ENCODE assay signal across 1 cellular context in the genomic region with DNA sequence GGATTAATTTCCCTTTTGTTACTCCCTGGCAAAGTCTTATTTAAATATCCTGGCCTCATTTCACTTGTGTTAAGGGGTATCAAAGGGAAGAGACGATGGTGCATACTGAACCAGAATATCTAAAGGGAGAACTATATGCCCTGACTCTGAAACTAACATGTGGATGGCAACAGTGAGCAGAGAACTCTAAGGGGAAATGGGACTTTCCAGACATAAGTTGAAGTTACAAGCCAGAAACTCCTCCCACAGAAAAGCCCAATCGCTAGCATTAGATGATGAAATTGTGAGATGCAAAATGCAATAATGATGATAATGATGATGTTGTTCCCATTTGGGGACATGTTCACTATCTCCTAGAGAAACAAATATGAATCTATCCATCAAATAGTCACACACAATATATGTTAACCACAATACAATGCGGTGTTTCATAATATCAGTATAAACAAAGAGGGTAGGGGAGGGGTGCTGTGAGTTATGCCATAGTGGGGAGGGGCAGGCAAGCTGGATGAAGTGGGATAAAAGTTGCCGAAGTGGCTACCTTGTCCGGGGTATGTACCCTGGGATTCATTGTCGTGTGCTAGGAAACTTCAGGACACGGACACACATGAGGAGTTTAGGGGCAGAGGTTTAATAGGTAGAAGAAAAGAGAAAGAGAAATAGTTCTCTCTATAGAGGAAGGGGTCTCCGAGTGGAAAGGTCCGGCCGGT.
TF ChIP-seq lines count a peak whose summit lies in the region.

No MANE protein-coding gene starts in this region.

TF ChIP-seq in K562, 482 proteins besides CTCF, POLR2A, EP300 and RAD21 (continues in another document):
- TF ChIP-seq NR1H2 (CRISPR knock-in tag; IDR thresholded peaks at IDR 0.05) (no peak), MEF2D (tag; conservative IDR thresholded peaks at IDR 0.05; ENCODE audit: low read depth) (no peak), ZNF586 (CRISPR knock-in tag; conservative IDR thresholded peaks at IDR 0.05) (0 out of 2 replicates have a peak, but pooled peaks have one; percentile 55), ZZZ3 (IDR thresholded peaks at IDR 0.05) (no peak), NFXL1 (CRISPR knock-in tag; IDR thresholded peaks at IDR 0.05) (peak; percentile 79), MIER1 (IDR thresholded peaks at IDR 0.05; ENCODE audit: low read depth) (no peak), ZNF76 (CRISPR knock-in tag; IDR thresholded peaks at IDR 0.05; ENCODE audit: borderline replicate concordance) (peak; percentile 18; the same call in 1 of the 2 replicates), NFRKB (IDR thresholded peaks at IDR 0.05; ENCODE audit: low read depth) (0 out of 2 replicates have a peak, but pooled peaks have one; percentile 18), SOX6 (IDR thresholded peaks at IDR 0.05) (peak; percentile 25; the same call in 1 of the 2 replicates), TRIM24 (IDR thresholded peaks at IDR 0.05) (peak; percentile 50 to 74; a peak in 2 of 4 replicates), WHSC1 (IDR thresholded peaks at IDR 0.05; ENCODE audit: low read length) (no peak), PCBP1 (IDR thresholded peaks at IDR 0.05; ENCODE audit: low read depth, low read length, poor library complexity, severe bottlenecking) (no peak), ZNF316 (IDR thresholded peaks at IDR 0.05) (no peak), MECOM (CRISPR knock-in tag; IDR thresholded peaks at IDR 0.05) (no peak), TAF7 (tag; IDR thresholded peaks at IDR 0.05) (no peak), CAMTA2 (CRISPR knock-in tag; conservative IDR thresholded peaks at IDR 0.05) (no peak), PHF8 (IDR thresholded peaks at IDR 0.05; ENCODE audit: borderline replicate concordance, low read length) (no peak), ELF4 (CRISPR knock-in tag; IDR thresholded peaks at IDR 0.05) (0 out of 2 replicates have a peak, but pooled peaks have one; percentile 59), ZNF444 (CRISPR knock-in tag; IDR thresholded peaks at IDR 0.05) (peak; percentile 29; the same call in 1 of the 2 replicates), FOXA3 (CRISPR knock-in tag; conservative IDR thresholded peaks at IDR 0.05 in 1 of 2, IDR thresholded peaks at IDR 0.05 in 1 of 2) (0 out of 4 replicates have a peak, but pooled peaks of 1 of the 2 experiments have one; percentile 18), ATF1 (CRISPR knock-in tag; IDR thresholded peaks at IDR 0.05) (no peak), ATF1 (tag; IDR thresholded peaks at IDR 0.05) (0 out of 2 replicates have a peak, but pooled peaks have one; percentile 24), POLR2H (tag; IDR thresholded peaks at IDR 0.05; ENCODE audit: low read depth) (peak; percentile 94), FOXM1 (IDR thresholded peaks at IDR 0.05; ENCODE audit: low read depth) (no peak), FOXM1 (CRISPR knock-in tag; IDR thresholded peaks at IDR 0.05; ENCODE audit: low read depth) (no peak), SRF (CRISPR knock-in tag; IDR thresholded peaks at IDR 0.05) (peak in 1 of 2 experiments; percentile 19; a peak in 1 of 4 replicates), MAZ (CRISPR knock-in tag; conservative IDR thresholded peaks at IDR 0.05 in 1 of 2, IDR thresholded peaks at IDR 0.05 in 1 of 2) (0 out of 4 replicates have a peak, but pooled peaks of 1 of the 2 experiments have one; percentile 30), NR2C2 (CRISPR knock-in tag; IDR thresholded peaks at IDR 0.05) (no peak), NR2C2 (tag; IDR thresholded peaks at IDR 0.05) (peak; percentile 18; the same call in 1 of the 2 replicates), NCOA2 (IDR thresholded peaks at IDR 0.05; ENCODE audit: partially characterized antibody in 2 of 2) (no peak), OTX1 (CRISPR knock-in tag; IDR thresholded peaks at IDR 0.05) (peak; percentile 68; the same call in 1 of the 2 replicates), ZNF75A (CRISPR knock-in tag; IDR thresholded peaks at IDR 0.05) (no peak), ATF7 (IDR thresholded peaks at IDR 0.05) (peak; percentile 52; the same call in 1 of the 2 replicates), ZEB2 (IDR thresholded peaks at IDR 0.05) (no peak), CEBPB (tag; IDR thresholded peaks at IDR 0.05) (peak; percentile 46; the same call in 1 of the 2 replicates), ZNF589 (CRISPR knock-in tag; IDR thresholded peaks at IDR 0.05; ENCODE audit: low read depth) (no peak), JUN (IDR thresholded peaks at IDR 0.05; ENCODE audit: borderline replicate concordance, low read depth, low read length) (no peak), JUN (CRISPR knock-in tag; IDR thresholded peaks at IDR 0.05; ENCODE audit: borderline replicate concordance) (no peak), RBFOX2 (IDR thresholded peaks at IDR 0.05; ENCODE audit: low read depth, low read length) (peak; percentile 16; the same call in 1 of the 2 replicates), ZNF766 (CRISPR knock-in tag; conservative IDR thresholded peaks at IDR 0.05) (peak; percentile 17; the same call in 1 of the 2 replicates), ZBED1 (IDR thresholded peaks at IDR 0.05) (no peak)
- TF ChIP-seq, protein P1, sequence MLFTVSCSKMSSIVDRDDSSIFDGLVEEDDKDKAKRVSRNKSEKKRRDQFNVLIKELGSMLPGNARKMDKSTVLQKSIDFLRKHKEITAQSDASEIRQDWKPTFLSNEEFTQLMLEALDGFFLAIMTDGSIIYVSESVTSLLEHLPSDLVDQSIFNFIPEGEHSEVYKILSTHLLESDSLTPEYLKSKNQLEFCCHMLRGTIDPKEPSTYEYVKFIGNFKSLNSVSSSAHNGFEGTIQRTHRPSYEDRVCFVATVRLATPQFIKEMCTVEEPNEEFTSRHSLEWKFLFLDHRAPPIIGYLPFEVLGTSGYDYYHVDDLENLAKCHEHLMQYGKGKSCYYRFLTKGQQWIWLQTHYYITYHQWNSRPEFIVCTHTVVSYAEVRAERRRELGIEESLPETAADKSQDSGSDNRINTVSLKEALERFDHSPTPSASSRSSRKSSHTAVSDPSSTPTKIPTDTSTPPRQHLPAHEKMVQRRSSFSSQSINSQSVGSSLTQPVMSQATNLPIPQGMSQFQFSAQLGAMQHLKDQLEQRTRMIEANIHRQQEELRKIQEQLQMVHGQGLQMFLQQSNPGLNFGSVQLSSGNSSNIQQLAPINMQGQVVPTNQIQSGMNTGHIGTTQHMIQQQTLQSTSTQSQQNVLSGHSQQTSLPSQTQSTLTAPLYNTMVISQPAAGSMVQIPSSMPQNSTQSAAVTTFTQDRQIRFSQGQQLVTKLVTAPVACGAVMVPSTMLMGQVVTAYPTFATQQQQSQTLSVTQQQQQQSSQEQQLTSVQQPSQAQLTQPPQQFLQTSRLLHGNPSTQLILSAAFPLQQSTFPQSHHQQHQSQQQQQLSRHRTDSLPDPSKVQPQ (CRISPR knock-in tag; IDR thresholded peaks at IDR 0.05; ENCODE audit: borderline replicate concordance) = no peak
- TF ChIP-seq, protein P2, sequence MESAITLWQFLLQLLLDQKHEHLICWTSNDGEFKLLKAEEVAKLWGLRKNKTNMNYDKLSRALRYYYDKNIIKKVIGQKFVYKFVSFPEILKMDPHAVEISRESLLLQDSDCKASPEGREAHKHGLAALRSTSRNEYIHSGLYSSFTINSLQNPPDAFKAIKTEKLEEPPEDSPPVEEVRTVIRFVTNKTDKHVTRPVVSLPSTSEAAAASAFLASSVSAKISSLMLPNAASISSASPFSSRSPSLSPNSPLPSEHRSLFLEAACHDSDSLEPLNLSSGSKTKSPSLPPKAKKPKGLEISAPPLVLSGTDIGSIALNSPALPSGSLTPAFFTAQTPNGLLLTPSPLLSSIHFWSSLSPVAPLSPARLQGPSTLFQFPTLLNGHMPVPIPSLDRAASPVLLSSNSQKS (CRISPR knock-in tag; IDR thresholded peaks at IDR 0.05) = 0 out of 2 replicates have a peak, but pooled peaks have one; percentile 14
- TF ChIP-seq, protein P3, sequence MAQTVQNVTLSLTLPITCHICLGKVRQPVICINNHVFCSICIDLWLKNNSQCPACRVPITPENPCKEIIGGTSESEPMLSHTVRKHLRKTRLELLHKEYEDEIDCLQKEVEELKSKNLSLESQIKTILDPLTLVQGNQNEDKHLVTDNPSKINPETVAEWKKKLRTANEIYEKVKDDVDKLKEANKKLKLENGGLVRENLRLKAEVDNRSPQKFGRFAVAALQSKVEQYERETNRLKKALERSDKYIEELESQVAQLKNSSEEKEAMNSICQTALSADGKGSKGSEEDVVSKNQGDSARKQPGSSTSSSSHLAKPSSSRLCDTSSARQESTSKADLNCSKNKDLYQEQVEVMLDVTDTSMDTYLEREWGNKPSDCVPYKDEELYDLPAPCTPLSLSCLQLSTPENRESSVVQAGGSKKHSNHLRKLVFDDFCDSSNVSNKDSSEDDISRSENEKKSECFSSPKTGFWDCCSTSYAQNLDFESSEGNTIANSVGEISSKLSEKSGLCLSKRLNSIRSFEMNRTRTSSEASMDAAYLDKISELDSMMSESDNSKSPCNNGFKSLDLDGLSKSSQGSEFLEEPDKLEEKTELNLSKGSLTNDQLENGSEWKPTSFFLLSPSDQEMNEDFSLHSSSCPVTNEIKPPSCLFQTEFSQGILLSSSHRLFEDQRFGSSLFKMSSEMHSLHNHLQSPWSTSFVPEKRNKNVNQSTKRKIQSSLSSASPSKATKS (CRISPR knock-in tag; IDR thresholded peaks at IDR 0.05) = peak; percentile 15; the same call in 1 of the 2 replicates
- TF ChIP-seq, protein P4, sequence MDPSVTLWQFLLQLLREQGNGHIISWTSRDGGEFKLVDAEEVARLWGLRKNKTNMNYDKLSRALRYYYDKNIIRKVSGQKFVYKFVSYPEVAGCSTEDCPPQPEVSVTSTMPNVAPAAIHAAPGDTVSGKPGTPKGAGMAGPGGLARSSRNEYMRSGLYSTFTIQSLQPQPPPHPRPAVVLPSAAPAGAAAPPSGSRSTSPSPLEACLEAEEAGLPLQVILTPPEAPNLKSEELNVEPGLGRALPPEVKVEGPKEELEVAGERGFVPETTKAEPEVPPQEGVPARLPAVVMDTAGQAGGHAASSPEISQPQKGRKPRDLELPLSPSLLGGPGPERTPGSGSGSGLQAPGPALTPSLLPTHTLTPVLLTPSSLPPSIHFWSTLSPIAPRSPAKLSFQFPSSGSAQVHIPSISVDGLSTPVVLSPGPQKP (CRISPR knock-in tag; IDR thresholded peaks at IDR 0.05) = no peak
- TF ChIP-seq, protein P5, sequence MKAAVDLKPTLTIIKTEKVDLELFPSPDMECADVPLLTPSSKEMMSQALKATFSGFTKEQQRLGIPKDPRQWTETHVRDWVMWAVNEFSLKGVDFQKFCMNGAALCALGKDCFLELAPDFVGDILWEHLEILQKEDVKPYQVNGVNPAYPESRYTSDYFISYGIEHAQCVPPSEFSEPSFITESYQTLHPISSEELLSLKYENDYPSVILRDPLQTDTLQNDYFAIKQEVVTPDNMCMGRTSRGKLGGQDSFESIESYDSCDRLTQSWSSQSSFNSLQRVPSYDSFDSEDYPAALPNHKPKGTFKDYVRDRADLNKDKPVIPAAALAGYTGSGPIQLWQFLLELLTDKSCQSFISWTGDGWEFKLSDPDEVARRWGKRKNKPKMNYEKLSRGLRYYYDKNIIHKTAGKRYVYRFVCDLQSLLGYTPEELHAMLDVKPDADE (conservative IDR thresholded peaks at IDR 0.05; ENCODE audit: control insufficient read depth, low read depth, low read length) = no peak
- TF ChIP-seq, protein P6, sequence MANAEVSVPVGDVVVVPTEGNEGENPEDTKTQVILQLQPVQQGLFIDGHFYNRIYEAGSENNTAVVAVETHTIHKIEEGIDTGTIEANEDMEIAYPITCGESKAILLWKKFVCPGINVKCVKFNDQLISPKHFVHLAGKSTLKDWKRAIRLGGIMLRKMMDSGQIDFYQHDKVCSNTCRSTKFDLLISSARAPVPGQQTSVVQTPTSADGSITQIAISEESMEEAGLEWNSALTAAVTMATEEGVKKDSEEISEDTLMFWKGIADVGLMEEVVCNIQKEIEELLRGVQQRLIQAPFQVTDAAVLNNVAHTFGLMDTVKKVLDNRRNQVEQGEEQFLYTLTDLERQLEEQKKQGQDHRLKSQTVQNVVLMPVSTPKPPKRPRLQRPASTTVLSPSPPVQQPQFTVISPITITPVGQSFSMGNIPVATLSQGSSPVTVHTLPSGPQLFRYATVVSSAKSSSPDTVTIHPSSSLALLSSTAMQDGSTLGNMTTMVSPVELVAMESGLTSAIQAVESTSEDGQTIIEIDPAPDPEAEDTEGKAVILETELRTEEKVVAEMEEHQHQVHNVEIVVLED (CRISPR knock-in tag; IDR thresholded peaks at IDR 0.05) = 0 out of 2 replicates have a peak, but pooled peaks have one; percentile 8
- TF ChIP-seq, protein P7, sequence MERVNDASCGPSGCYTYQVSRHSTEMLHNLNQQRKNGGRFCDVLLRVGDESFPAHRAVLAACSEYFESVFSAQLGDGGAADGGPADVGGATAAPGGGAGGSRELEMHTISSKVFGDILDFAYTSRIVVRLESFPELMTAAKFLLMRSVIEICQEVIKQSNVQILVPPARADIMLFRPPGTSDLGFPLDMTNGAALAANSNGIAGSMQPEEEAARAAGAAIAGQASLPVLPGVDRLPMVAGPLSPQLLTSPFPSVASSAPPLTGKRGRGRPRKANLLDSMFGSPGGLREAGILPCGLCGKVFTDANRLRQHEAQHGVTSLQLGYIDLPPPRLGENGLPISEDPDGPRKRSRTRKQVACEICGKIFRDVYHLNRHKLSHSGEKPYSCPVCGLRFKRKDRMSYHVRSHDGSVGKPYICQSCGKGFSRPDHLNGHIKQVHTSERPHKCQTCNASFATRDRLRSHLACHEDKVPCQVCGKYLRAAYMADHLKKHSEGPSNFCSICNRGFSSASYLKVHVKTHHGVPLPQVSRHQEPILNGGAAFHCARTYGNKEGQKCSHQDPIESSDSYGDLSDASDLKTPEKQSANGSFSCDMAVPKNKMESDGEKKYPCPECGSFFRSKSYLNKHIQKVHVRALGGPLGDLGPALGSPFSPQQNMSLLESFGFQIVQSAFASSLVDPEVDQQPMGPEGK (CRISPR knock-in tag; IDR thresholded peaks at IDR 0.05; ENCODE audit: borderline replicate concordance) = peak; percentile 18; the same call in 1 of the 2 replicates
- TF ChIP-seq, protein P8, sequence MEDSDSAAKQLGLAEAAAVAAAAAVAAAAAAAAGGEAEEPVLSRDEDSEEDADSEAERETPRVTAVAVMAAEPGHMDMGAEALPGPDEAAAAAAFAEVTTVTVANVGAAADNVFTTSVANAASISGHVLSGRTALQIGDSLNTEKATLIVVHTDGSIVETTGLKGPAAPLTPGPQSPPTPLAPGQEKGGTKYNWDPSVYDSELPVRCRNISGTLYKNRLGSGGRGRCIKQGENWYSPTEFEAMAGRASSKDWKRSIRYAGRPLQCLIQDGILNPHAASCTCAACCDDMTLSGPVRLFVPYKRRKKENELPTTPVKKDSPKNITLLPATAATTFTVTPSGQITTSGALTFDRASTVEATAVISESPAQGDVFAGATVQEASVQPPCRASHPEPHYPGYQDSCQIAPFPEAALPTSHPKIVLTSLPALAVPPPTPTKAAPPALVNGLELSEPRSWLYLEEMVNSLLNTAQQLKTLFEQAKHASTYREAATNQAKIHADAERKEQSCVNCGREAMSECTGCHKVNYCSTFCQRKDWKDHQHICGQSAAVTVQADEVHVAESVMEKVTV (CRISPR knock-in tag; IDR thresholded peaks at IDR 0.05) = peak; percentile 17; the same call in 1 of the 2 replicates
- TF ChIP-seq, protein P9, sequence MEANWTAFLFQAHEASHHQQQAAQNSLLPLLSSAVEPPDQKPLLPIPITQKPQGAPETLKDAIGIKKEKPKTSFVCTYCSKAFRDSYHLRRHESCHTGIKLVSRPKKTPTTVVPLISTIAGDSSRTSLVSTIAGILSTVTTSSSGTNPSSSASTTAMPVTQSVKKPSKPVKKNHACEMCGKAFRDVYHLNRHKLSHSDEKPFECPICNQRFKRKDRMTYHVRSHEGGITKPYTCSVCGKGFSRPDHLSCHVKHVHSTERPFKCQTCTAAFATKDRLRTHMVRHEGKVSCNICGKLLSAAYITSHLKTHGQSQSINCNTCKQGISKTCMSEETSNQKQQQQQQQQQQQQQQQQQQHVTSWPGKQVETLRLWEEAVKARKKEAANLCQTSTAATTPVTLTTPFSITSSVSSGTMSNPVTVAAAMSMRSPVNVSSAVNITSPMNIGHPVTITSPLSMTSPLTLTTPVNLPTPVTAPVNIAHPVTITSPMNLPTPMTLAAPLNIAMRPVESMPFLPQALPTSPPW (CRISPR knock-in tag; IDR thresholded peaks at IDR 0.05) = peak; percentile 56; the same call in 1 of the 2 replicates
